8 cellular contexts compared by ENCODE assay signal in the genomic region with DNA sequence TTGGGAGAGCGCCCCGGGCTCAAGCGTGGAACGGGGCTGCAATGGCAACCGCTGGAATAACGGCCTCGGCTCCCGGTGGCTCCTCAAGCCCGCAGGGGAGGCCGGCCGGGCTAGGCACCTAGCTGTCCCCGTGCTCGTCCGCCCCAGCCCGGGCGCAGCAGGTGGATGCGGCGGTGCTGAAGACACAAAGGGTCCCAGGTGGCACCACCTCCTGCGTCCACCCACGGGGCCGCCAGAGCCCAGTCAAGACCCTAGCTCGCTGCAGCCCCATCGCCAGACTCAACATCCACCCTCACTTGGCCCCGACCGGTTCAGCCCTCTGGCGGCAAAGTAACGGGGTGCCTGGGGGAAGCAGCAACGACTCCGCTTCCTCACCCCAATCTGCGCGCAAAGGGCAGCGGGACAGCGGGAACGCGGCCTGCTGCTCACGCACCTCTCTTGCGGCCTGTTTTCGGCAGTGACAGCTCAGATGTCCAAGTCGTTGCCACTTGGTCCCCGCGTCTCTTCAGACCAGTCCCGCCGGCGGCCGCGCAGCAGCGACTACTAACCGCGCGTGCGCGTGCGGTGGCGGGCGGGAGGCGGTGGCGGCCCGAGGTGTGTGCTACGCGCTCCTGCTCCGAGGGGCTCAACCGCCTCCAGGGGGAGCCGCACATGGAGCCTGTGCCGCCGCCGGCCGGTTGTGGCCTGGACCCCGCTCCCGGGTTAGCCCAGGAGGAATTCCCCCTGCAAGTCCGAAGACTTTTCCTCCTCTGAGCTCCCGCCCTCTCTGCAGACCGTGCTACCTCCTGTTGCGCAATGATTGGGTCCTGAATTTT. TPM values are rescaled to one million over a fixed set of nuclear protein-coding genes. Genes with fewer than 3 reads are reported as not detected.
DNase-seq lines count a peak whose midpoint lies in the region; ATAC-seq, FAIRE-seq and TF ChIP-seq lines count a peak whose summit lies in the region.

A gene with protein sequence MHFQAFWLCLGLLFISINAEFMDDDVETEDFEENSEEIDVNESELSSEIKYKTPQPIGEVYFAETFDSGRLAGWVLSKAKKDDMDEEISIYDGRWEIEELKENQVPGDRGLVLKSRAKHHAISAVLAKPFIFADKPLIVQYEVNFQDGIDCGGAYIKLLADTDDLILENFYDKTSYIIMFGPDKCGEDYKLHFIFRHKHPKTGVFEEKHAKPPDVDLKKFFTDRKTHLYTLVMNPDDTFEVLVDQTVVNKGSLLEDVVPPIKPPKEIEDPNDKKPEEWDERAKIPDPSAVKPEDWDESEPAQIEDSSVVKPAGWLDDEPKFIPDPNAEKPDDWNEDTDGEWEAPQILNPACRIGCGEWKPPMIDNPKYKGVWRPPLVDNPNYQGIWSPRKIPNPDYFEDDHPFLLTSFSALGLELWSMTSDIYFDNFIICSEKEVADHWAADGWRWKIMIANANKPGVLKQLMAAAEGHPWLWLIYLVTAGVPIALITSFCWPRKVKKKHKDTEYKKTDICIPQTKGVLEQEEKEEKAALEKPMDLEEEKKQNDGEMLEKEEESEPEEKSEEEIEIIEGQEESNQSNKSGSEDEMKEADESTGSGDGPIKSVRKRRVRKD (minus strand): TSS at position 545 of the 815 bp plus-strand sequence. CDS start 14,570 bp downstream, outside the sequence.

- peak within 1 kb of the TSS; percentile 81 for H3K4me3 ChIP-seq in fibroblast of the aortic adventitia (ENCODE audit: low read depth, low read length)

- H3K4me3 Mint-ChIP-seq in activated T-helper 1 cell treated with anti-CD3 and anti-CD28 coated beads, Interleukin-12 subunit alpha, Interleukin-12 subunit beta, Interleukin-2, Interleukin-4 antibody, amounts not matched to agents 30 ng/mL and 10 ng/mL and 1 ng/mL, durations not matched to agents 14 hours and 24 hours and 36 hours = peak within 1 kb of the TSS; percentile 76
- H3K4me3 Mint-ChIP-seq in natural killer cell = peak within 1 kb of the TSS; percentile 85

- peak; percentile 82 for DNase-seq in Caki2 (ENCODE audit: low read depth)
- peak; percentile 79 for DNase-seq in HTR-8/SVneo (ENCODE audit: insufficient read length, low spot score)
- peak; percentile 23 for DNase-seq in NOMO-1 treated with dmso at 0.1 percent for 144 hours (lab: John Stamatoyannopoulos, UW; ENCODE audit: unreplicated experiment)
- peak; percentile 21 for DNase-seq in activated T-helper 1 cell treated with anti-CD3 and anti-CD28 coated beads, Interleukin-12 subunit alpha, Interleukin-12 subunit beta, Interleukin-2, Interleukin-4 antibody, amounts not matched to agents 30 ng/mL and 10 ng/mL and 1 ng/mL, durations not matched to agents 14 hours and 24 hours and 36 hours (ENCODE audit: low spot score)
- peak; percentile 52 for DNase-seq in fibroblast of the aortic adventitia (ENCODE audit: low read depth)
- DNase-seq in natural killer cell = no peak
- DNase-seq in substantia nigra (lab: John Stamatoyannopoulos, UW) = peak in 43 of 49 donors; percentile 2 to 83 (median 38)

- ATAC-seq in GM21390 (IDR thresholded peaks at IDR 0.05; ENCODE audit: unreplicated experiment) = peak; percentile 86
- ATAC-seq in natural killer cell = peak in 2 of 3 donors; percentile 60 to 66

- H3K27me3 Mint-ChIP-seq in activated T-helper 1 cell treated with anti-CD3 and anti-CD28 coated beads, Interleukin-12 subunit alpha, Interleukin-12 subunit beta, Interleukin-2, Interleukin-4 antibody, amounts not matched to agents 30 ng/mL and 10 ng/mL and 1 ng/mL, durations not matched to agents 14 hours and 24 hours and 36 hours (ENCODE audit: insufficient read depth) = peaks cover 46% of the 10 kb centered on the region
- peaks cover 38 to 64% of the 10 kb centered on the region in 2 donors for H3K27me3 Mint-ChIP-seq in natural killer cell (ENCODE audit: low read depth in 2 of 2)

- no peak within 1 kb of the TSS for H3K27ac Mint-ChIP-seq in activated T-helper 1 cell treated with anti-CD3 and anti-CD28 coated beads, Interleukin-12 subunit alpha, Interleukin-12 subunit beta, Interleukin-2, Interleukin-4 antibody, amounts not matched to agents 30 ng/mL and 10 ng/mL and 1 ng/mL, durations not matched to agents 14 hours and 24 hours and 36 hours
- H3K27ac Mint-ChIP-seq in natural killer cell = no peak within 1 kb of the TSS

- peak; percentile 44 for TF ChIP-seq CTCF in fibroblast of the aortic adventitia (IDR thresholded peaks at IDR 0.05; ENCODE audit: insufficient read depth, low read length)
- TF ChIP-seq CTCF in natural killer cell (IDR thresholded peaks at IDR 0.05) = no peak

- peak; percentile 79 for FAIRE-seq in HTR-8/SVneo (lab: Jason Lieb, UNC)

- H3K36me3 Mint-ChIP-seq in activated T-helper 1 cell treated with anti-CD3 and anti-CD28 coated beads, Interleukin-12 subunit alpha, Interleukin-12 subunit beta, Interleukin-2, Interleukin-4 antibody, amounts not matched to agents 30 ng/mL and 10 ng/mL and 1 ng/mL, durations not matched to agents 14 hours and 24 hours and 36 hours (ENCODE audit: low read depth) = no peaks in the 10 kb centered on the region
- H3K36me3 Mint-ChIP-seq in natural killer cell = no peaks in the 10 kb centered on the region

- no peaks in the 10 kb centered on the region for H3K9me3 Mint-ChIP-seq in activated T-helper 1 cell treated with anti-CD3 and anti-CD28 coated beads, Interleukin-12 subunit alpha, Interleukin-12 subunit beta, Interleukin-2, Interleukin-4 antibody, amounts not matched to agents 30 ng/mL and 10 ng/mL and 1 ng/mL, durations not matched to agents 14 hours and 24 hours and 36 hours
- H3K9me3 Mint-ChIP-seq in natural killer cell = no peaks in the 10 kb centered on the region

- in situ Hi-C loops in Caki2 (cut with HindIII; ENCODE audit: low pct_unique_long_range_greater_than_20kb, low sequenced_read_pairs) = no loop called here

- H3K27ac ChIP-seq in substantia nigra (ENCODE audit: low read depth, low read length, poor library complexity, severe bottlenecking) = no peak within 1 kb of the TSS

- peaks cover 11% of the 10 kb centered on the region for H3K4me1 Mint-ChIP-seq in activated T-helper 1 cell treated with anti-CD3 and anti-CD28 coated beads, Interleukin-12 subunit alpha, Interleukin-12 subunit beta, Interleukin-2, Interleukin-4 antibody, amounts not matched to agents 30 ng/mL and 10 ng/mL and 1 ng/mL, durations not matched to agents 14 hours and 24 hours and 36 hours (ENCODE audit: low read depth)
- H3K4me1 Mint-ChIP-seq in natural killer cell = peaks cover 5 to 6% of the 10 kb centered on the region in 2 donors

- intact Hi-C loops in activated T-helper 1 cell treated with anti-CD3 and anti-CD28 coated beads, Interleukin-12 subunit alpha, Interleukin-12 subunit beta, Interleukin-2, Interleukin-4 antibody, amounts not matched to agents 30 ng/mL and 10 ng/mL and 1 ng/mL, durations not matched to agents 14 hours and 24 hours and 36 hours (cut with micrococcal nuclease) = loop anchor here (2.0 kb wide), 1 partner anchor 67 kb away; no protein-coding TSS in a partner anchor
- intact Hi-C loops in natural killer cell (cut with micrococcal nuclease) = no loop called here

RNA-seq across cellular contexts. Expression of the gene that starts here (rescaled TPM):
- total RNA-seq in Caki2 (2014; rRNA removed; shearing (Covaris generic); ENCODE audit: low replicate concordance) = 14.0 and 17.2 TPM in 2 replicates
- total RNA-seq in activated T-helper 1 cell treated with anti-CD3 and anti-CD28 coated beads, Interleukin-12 subunit alpha, Interleukin-12 subunit beta, Interleukin-2, Interleukin-4 antibody, amounts not matched to agents 30 ng/mL and 10 ng/mL and 1 ng/mL, durations not matched to agents 14 hours and 24 hours and 36 hours = not detected in 2 replicates
- total RNA-seq in fibroblast of the aortic adventitia (ENCODE audit: low replicate concordance) (4.1 and 19.3 TPM in 2 replicates), natural killer cell (not detected)

Comparison
In these comparisons a context has a peak if more than half of its experiments do, and no peak if none do; other contexts are left out.
1. Peak in DNase-seq in activated T-helper 1 cell treated with anti-CD3 and anti-CD28 coated beads, Interleukin-12 subunit alpha, Interleukin-12 subunit beta, Interleukin-2, Interleukin-4 antibody, amounts not matched to agents 30 ng/mL and 10 ng/mL and 1 ng/mL, durations not matched to agents 14 hours and 24 hours and 36 hours; RNA of the gene not detected or under 1 TPM.
2. Peak in ATAC-seq in natural killer cell; RNA of the gene not detected or under 1 TPM.